1 cellular context compared by ENCODE assay signal in genomic region chr12:113220593-113221180, GRCh38.
TF ChIP-seq lines count a peak whose summit lies in the region.

No MANE protein-coding gene starts in this region.

TF ChIP-seq in HepG2, 621 proteins besides CTCF, POLR2A, EP300 and RAD21 (continued from another document):
- TF ChIP-seq ZNF639 (CRISPR knock-in tag; conservative IDR thresholded peaks at IDR 0.05) (0 out of 2 replicates have a peak, but pooled peaks have one; percentile 53), AKAP8 (CRISPR knock-in tag; IDR thresholded peaks at IDR 0.05) (no peak), ZC3H4 (CRISPR knock-in tag; IDR thresholded peaks at IDR 0.05; ENCODE audit: borderline replicate concordance) (no peak), PLSCR1 (CRISPR knock-in tag; IDR thresholded peaks at IDR 0.05; ENCODE audit: borderline replicate concordance) (no peak), SAP130 (CRISPR knock-in tag; IDR thresholded peaks at IDR 0.05; ENCODE audit: low read depth) (peak; percentile 74; the same call in 1 of the 2 replicates), SIN3A (IDR thresholded peaks at IDR 0.05; ENCODE audit: borderline replicate concordance, low read depth, low read length) (peak; percentile 68; the same call in 1 of the 2 replicates), POGZ (CRISPR knock-in tag; IDR thresholded peaks at IDR 0.05) (no peak), SRSF1 (optimal IDR thresholded peaks at IDR 0.05; ENCODE audit: low read depth, low read length) (peak; percentile 29), RFX3 (CRISPR knock-in tag; IDR thresholded peaks at IDR 0.05) (peak; percentile 82), YEATS2 (CRISPR knock-in tag; IDR thresholded peaks at IDR 0.05; ENCODE audit: borderline replicate concordance) (no peak; the same call in 1 of the 2 replicates), ZBTB25 (CRISPR knock-in tag; IDR thresholded peaks at IDR 0.05) (no peak), SOX13 (IDR thresholded peaks at IDR 0.05) (no peak), SOX13 (CRISPR knock-in tag; conservative IDR thresholded peaks at IDR 0.05 in 1 of 2, IDR thresholded peaks at IDR 0.05 in 1 of 2) (no peak), TFAP4 (IDR thresholded peaks at IDR 0.05; ENCODE audit: borderline replicate concordance, low read depth) (peak; percentile 11; the same call in 1 of the 2 replicates), TBX3 (IDR thresholded peaks at IDR 0.05; ENCODE audit: borderline replicate concordance) (0 out of 2 replicates have a peak, but pooled peaks have one; percentile 50), ZSCAN20 (CRISPR knock-in tag; IDR thresholded peaks at IDR 0.05; ENCODE audit: borderline replicate concordance) (no peak), TEAD2 (CRISPR knock-in tag; IDR thresholded peaks at IDR 0.05) (0 out of 2 replicates have a peak, but pooled peaks have one; percentile 41), ZNF33A (CRISPR knock-in tag; IDR thresholded peaks at IDR 0.05; ENCODE audit: borderline replicate concordance) (no peak), ARID4A (CRISPR knock-in tag; IDR thresholded peaks at IDR 0.05; ENCODE audit: borderline replicate concordance) (peak; percentile 67), BRF2 (CRISPR knock-in tag; IDR thresholded peaks at IDR 0.05) (no peak), SNAI1 (CRISPR knock-in tag; IDR thresholded peaks at IDR 0.05; ENCODE audit: borderline replicate concordance) (no peak), RBM39 (IDR thresholded peaks at IDR 0.05; ENCODE audit: low read depth, low read length, poor library complexity, severe bottlenecking) (no peak), RFX1 (IDR thresholded peaks at IDR 0.05) (peak; percentile 90), FOXK1 (CRISPR knock-in tag; IDR thresholded peaks at IDR 0.05; ENCODE audit: borderline replicate concordance, low read depth) (peak; percentile 10; the same call in 1 of the 2 replicates), SMAD1 (CRISPR knock-in tag; IDR thresholded peaks at IDR 0.05; ENCODE audit: borderline replicate concordance, low read depth) (no peak)
TF ChIP-seq in HepG2: peak in this region for 21.
